Comparison of ENCODE assay signal across 8 cellular contexts in genomic region chr1:178501705-178502329, GRCh38. TPM values are rescaled to one million over a fixed set of nuclear protein-coding genes. Genes with fewer than 3 reads are reported as not detected.
A peak's percentile ranks its signal among the peaks of the same experiment; 100 is the strongest.
DNase-seq lines count a peak whose midpoint lies in the region; ATAC-seq and TF ChIP-seq lines count a peak whose summit lies in the region.

No MANE protein-coding gene starts in this region.

- H3K4me2 ChIP-seq in parathyroid adenoma (ENCODE audit: low read length), result no peak overlapping the region

- peak; percentile 78 for TF ChIP-seq CTCF in parathyroid adenoma (IDR thresholded peaks at IDR 0.05)

- WGBS in aorta, 2 donors, result 31 to 33% methylated on average over 5 of the region's 5 CpGs

- peaks cover 15% of the 10 kb centered on the region for H3K27me3 Mint-ChIP-seq in activated T-cell treated with anti-CD3 and anti-CD28 coated beads, Interleukin-2, amount 50 U/mL, for 4 hours (ENCODE audit: low read depth)

- H3K4me1 ChIP-seq in parathyroid adenoma, result no peaks in the 10 kb centered on the region
- no peaks in the 10 kb centered on the region for H3K4me1 ChIP-seq in aorta (ENCODE audit: control insufficient read depth in 1 of 2, insufficient read depth in 2 of 2, low read length in 2 of 2)

- no peaks in the 10 kb centered on the region for H3K36me3 Mint-ChIP-seq in activated T-cell treated with anti-CD3 and anti-CD28 coated beads, Interleukin-2, amount 50 U/mL, for 4 hours (ENCODE audit: insufficient read depth)

- H3K27ac ChIP-seq in parathyroid adenoma (no peak overlapping the region), aorta (ENCODE audit: low read depth in 1 of 2, low read length in 2 of 2) (no peak overlapping the region)

- no peaks in the 10 kb centered on the region for H3K36me3 ChIP-seq in parathyroid adenoma (ENCODE audit: control insufficient read depth, insufficient read depth, low read length)
- H3K36me3 ChIP-seq in aorta (ENCODE audit: control insufficient read depth in 1 of 2, insufficient read depth in 2 of 2, low read length in 1 of 2), result no peaks in the 10 kb centered on the region

- H3K27me3 ChIP-seq in parathyroid adenoma (ENCODE audit: control insufficient read depth, insufficient read depth, low read length) (no peaks in the 10 kb centered on the region), aorta (ENCODE audit: control insufficient read depth in 1 of 2, insufficient read depth in 2 of 2, low read length in 1 of 2) (no peaks in the 10 kb centered on the region)

- no peaks in the 10 kb centered on the region for H3K4me1 Mint-ChIP-seq in activated T-cell treated with anti-CD3 and anti-CD28 coated beads, Interleukin-2, amount 50 U/mL, for 4 hours (ENCODE audit: low read depth)

- H3K9me3 ChIP-seq in parathyroid adenoma (ENCODE audit: control insufficient read depth, low read length) (no peaks in the 10 kb centered on the region), aorta (ENCODE audit: control insufficient read depth, low read length) (no peaks in the 10 kb centered on the region)

- no peaks in the 10 kb centered on the region for H3K9me3 Mint-ChIP-seq in activated T-cell treated with anti-CD3 and anti-CD28 coated beads, Interleukin-2, amount 50 U/mL, for 4 hours

- no peak overlapping the region for H3K4me3 ChIP-seq in parathyroid adenoma (ENCODE audit: low read depth, low read length)
- H3K4me3 ChIP-seq in aorta (ENCODE audit: low read length in 2 of 2), result no peak overlapping the region

- H3K4me3 Mint-ChIP-seq in activated T-cell treated with anti-CD3 and anti-CD28 coated beads, Interleukin-2, amount 50 U/mL, for 4 hours, result no peak overlapping the region

- H2AFZ ChIP-seq in parathyroid adenoma, result no peak overlapping the region

- no peaks in the 10 kb centered on the region for H3K79me2 ChIP-seq in parathyroid adenoma

- DNase-seq in DMS 273 (lab: John Stamatoyannopoulos, UW; ENCODE audit: unreplicated experiment) (peak; percentile 86), NOMO-1 (lab: John Stamatoyannopoulos, UW; ENCODE audit: unreplicated experiment in 2 of 2) (peak; percentile 49 to 59), globus pallidus (ENCODE audit: low spot score) (peak; percentile 41), aorta (peak; percentile 75 to 90)
- peak; percentile 21 for DNase-seq in activated T-cell treated with anti-CD3 and anti-CD28 coated beads, Interleukin-2, amount 50 U/mL, for 4 hours

- intact Hi-C loops in aorta (cut with DNase I), result loop anchor here (5.0 kb wide), 1 partner anchor 190 kb away; no protein-coding TSS in a partner anchor

- H3K9ac ChIP-seq in parathyroid adenoma, result no peak overlapping the region

- ATAC-seq in GM19467 (IDR thresholded peaks at IDR 0.05; ENCODE audit: unreplicated experiment) (peak; percentile 82), HG03565 (IDR thresholded peaks at IDR 0.05; ENCODE audit: unreplicated experiment) (peak; percentile 80), aorta (ENCODE audit: low FRiP score) (peak; percentile 76)
- peak; percentile 63 to 67 for ATAC-seq in activated T-cell treated with anti-CD3 and anti-CD28 coated beads, Interleukin-2, amount 50 U/mL, for 4 hours

RNA-seq across cellular contexts. Expression of gene CLEC20A, which starts 5.1 kb away (rescaled TPM):
- not detected for total RNA-seq in activated T-cell treated with anti-CD3 and anti-CD28 coated beads, Interleukin-2, amount 50 U/mL, for 4 hours
- not detected for total RNA-seq in aorta
- not detected for polyA plus RNA-seq in aorta

RNA-seq across cellular contexts. Expression of gene TEX35, which starts 11.1 kb away (rescaled TPM):
- not detected for total RNA-seq in activated T-cell treated with anti-CD3 and anti-CD28 coated beads, Interleukin-2, amount 50 U/mL, for 4 hours
- not detected for total RNA-seq in aorta
- not detected for polyA plus RNA-seq in aorta

Comparison
In these comparisons a context has a peak if more than half of its experiments do, and no peak if none do; other contexts are left out.
1. DNase-seq: peak in every context shown above with its lines; median percentile 86 in DMS 273; 82 in aorta; 54 in NOMO-1; 41 in globus pallidus; 21 in activated T-cell treated with anti-CD3 and anti-CD28 coated beads, Interleukin-2, amount 50 U/mL, for 4 hours.